ENCODE assay signal across 1 cellular context in the genomic region with DNA sequence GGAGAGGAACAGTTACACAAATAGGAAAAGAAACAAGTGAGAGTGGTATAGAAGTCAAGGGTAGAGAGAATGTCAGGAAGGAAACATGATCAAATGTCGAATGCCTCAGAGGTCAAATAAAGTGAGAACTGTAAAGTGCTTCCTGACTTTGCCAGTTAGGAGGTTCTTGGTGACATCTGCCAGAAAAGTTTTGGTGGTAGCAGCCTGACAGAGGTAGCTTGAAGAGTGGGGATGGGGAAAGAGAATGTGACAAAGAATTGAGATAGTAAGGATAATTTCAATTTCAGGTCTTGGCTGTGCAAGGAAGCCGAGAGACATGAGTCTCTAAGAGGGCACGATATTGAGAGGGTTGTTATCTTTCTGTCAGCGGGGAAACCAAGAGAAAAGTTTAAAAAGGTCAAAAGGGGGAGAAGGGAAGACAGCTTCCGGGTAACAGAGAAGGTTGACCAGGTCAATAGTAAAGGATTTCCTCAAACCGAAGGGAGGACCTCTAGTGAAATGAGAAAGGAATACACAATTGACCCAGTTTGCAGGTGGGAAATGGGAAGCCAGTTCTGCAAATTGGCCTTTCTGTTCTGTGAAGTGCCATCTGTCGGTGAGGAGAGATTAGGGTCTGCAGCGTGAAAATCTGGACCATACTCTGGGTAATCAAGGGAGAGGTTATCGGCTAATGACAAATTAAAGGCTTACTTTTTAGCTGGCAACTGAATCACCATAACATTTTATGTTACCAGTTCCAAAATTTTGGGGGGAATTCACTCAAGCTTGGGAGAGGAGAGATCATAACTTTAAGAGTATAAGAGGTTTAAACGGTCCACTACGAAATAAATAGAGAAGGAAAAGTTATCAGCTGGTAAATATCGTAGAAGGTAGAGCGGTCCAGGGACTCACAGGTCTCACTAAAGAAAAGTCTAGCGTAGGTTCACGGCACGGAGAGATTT.
TF ChIP-seq lines count a peak whose summit lies in the region.

No MANE protein-coding gene starts in this region.

TF ChIP-seq in HepG2, 621 proteins besides CTCF, POLR2A, EP300 and RAD21 (continued from another document and continues in another):
- TF ChIP-seq, protein P1, sequence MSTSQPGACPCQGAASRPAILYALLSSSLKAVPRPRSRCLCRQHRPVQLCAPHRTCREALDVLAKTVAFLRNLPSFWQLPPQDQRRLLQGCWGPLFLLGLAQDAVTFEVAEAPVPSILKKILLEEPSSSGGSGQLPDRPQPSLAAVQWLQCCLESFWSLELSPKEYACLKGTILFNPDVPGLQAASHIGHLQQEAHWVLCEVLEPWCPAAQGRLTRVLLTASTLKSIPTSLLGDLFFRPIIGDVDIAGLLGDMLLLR (CRISPR knock-in tag; IDR thresholded peaks at IDR 0.05), result no peak
- TF ChIP-seq SRSF4 (IDR thresholded peaks at IDR 0.05; ENCODE audit: low read depth, low read length, poor library complexity, severe bottlenecking), result no peak
- TF ChIP-seq ZNF143 (CRISPR knock-in tag; IDR thresholded peaks at IDR 0.05), result no peak
- TF ChIP-seq NCOR1 (IDR thresholded peaks at IDR 0.05; ENCODE audit: borderline replicate concordance, low read length), result no peak
- no peak for TF ChIP-seq ZC3H13 (CRISPR knock-in tag; IDR thresholded peaks at IDR 0.05)
- peak; percentile 58; the same call in 1 of the 2 replicates for TF ChIP-seq MIXL1 (CRISPR knock-in tag; IDR thresholded peaks at IDR 0.05)
- TF ChIP-seq, protein P2, sequence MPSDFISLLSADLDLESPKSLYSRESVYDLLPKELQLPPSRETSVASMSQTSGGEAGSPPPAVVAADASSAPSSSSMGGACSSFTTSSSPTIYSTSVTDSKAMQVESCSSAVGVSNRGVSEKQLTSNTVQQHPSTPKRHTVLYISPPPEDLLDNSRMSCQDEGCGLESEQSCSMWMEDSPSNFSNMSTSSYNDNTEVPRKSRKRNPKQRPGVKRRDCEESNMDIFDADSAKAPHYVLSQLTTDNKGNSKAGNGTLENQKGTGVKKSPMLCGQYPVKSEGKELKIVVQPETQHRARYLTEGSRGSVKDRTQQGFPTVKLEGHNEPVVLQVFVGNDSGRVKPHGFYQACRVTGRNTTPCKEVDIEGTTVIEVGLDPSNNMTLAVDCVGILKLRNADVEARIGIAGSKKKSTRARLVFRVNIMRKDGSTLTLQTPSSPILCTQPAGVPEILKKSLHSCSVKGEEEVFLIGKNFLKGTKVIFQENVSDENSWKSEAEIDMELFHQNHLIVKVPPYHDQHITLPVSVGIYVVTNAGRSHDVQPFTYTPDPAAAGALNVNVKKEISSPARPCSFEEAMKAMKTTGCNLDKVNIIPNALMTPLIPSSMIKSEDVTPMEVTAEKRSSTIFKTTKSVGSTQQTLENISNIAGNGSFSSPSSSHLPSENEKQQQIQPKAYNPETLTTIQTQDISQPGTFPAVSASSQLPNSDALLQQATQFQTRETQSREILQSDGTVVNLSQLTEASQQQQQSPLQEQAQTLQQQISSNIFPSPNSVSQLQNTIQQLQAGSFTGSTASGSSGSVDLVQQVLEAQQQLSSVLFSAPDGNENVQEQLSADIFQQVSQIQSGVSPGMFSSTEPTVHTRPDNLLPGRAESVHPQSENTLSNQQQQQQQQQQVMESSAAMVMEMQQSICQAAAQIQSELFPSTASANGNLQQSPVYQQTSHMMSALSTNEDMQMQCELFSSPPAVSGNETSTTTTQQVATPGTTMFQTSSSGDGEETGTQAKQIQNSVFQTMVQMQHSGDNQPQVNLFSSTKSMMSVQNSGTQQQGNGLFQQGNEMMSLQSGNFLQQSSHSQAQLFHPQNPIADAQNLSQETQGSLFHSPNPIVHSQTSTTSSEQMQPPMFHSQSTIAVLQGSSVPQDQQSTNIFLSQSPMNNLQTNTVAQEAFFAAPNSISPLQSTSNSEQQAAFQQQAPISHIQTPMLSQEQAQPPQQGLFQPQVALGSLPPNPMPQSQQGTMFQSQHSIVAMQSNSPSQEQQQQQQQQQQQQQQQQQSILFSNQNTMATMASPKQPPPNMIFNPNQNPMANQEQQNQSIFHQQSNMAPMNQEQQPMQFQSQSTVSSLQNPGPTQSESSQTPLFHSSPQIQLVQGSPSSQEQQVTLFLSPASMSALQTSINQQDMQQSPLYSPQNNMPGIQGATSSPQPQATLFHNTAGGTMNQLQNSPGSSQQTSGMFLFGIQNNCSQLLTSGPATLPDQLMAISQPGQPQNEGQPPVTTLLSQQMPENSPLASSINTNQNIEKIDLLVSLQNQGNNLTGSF (CRISPR knock-in tag; IDR thresholded peaks at IDR 0.05), result no peak
- TF ChIP-seq PAWR (CRISPR knock-in tag; IDR thresholded peaks at IDR 0.05; ENCODE audit: borderline replicate concordance), result no peak
- TF ChIP-seq, protein P3, sequence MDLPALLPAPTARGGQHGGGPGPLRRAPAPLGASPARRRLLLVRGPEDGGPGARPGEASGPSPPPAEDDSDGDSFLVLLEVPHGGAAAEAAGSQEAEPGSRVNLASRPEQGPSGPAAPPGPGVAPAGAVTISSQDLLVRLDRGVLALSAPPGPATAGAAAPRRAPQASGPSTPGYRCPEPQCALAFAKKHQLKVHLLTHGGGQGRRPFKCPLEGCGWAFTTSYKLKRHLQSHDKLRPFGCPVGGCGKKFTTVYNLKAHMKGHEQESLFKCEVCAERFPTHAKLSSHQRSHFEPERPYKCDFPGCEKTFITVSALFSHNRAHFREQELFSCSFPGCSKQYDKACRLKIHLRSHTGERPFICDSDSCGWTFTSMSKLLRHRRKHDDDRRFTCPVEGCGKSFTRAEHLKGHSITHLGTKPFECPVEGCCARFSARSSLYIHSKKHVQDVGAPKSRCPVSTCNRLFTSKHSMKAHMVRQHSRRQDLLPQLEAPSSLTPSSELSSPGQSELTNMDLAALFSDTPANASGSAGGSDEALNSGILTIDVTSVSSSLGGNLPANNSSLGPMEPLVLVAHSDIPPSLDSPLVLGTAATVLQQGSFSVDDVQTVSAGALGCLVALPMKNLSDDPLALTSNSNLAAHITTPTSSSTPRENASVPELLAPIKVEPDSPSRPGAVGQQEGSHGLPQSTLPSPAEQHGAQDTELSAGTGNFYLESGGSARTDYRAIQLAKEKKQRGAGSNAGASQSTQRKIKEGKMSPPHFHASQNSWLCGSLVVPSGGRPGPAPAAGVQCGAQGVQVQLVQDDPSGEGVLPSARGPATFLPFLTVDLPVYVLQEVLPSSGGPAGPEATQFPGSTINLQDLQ (CRISPR knock-in tag; IDR thresholded peaks at IDR 0.05), result no peak
- TF ChIP-seq, protein P4, sequence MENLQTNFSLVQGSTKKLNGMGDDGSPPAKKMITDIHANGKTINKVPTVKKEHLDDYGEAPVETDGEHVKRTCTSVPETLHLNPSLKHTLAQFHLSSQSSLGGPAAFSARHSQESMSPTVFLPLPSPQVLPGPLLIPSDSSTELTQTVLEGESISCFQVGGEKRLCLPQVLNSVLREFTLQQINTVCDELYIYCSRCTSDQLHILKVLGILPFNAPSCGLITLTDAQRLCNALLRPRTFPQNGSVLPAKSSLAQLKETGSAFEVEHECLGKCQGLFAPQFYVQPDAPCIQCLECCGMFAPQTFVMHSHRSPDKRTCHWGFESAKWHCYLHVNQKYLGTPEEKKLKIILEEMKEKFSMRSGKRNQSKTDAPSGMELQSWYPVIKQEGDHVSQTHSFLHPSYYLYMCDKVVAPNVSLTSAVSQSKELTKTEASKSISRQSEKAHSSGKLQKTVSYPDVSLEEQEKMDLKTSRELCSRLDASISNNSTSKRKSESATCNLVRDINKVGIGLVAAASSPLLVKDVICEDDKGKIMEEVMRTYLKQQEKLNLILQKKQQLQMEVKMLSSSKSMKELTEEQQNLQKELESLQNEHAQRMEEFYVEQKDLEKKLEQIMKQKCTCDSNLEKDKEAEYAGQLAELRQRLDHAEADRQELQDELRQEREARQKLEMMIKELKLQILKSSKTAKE (CRISPR knock-in tag; IDR thresholded peaks at IDR 0.05; ENCODE audit: borderline replicate concordance), result no peak
- TF ChIP-seq, protein P5, sequence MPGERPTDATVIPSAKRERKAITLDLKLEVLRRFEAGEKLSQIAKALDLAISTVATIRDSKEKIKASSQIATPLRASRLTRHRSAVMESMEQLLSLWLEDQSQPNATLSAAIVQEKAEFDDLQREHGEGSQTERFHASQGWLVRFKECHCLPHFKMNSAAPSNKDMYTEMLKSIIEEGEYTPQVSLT (CRISPR knock-in tag; IDR thresholded peaks at IDR 0.05; ENCODE audit: borderline replicate concordance, low read depth), result no peak
- TF ChIP-seq TCF7 (IDR thresholded peaks at IDR 0.05; ENCODE audit: low read depth), result no peak
- TF ChIP-seq PCBP2 (optimal IDR thresholded peaks at IDR 0.05; ENCODE audit: low read depth, low read length, poor library complexity, severe bottlenecking), result no peak
- TF ChIP-seq RXRA (CRISPR knock-in tag; IDR thresholded peaks at IDR 0.05), result no peak; the same call in 1 of the 2 replicates
- TF ChIP-seq ZNF124 (CRISPR knock-in tag; IDR thresholded peaks at IDR 0.05), result 0 out of 2 replicates have a peak, but pooled peaks have one; percentile 14
- no peak for TF ChIP-seq YEATS4 (CRISPR knock-in tag; IDR thresholded peaks at IDR 0.05; ENCODE audit: borderline replicate concordance)
- TF ChIP-seq SOX6 (IDR thresholded peaks at IDR 0.05), result no peak
- peak; percentile 39; the same call in 1 of the 2 replicates for TF ChIP-seq SOX6 (CRISPR knock-in tag; IDR thresholded peaks at IDR 0.05)
- TF ChIP-seq PAX8 (CRISPR knock-in tag; IDR thresholded peaks at IDR 0.05; ENCODE audit: borderline replicate concordance), result no peak
- peak; percentile 1; the same call in 1 of the 2 replicates for TF ChIP-seq ZNF878 (CRISPR knock-in tag; IDR thresholded peaks at IDR 0.05)
- TF ChIP-seq FOXC1 (CRISPR knock-in tag; IDR thresholded peaks at IDR 0.05; ENCODE audit: borderline replicate concordance), result no peak
- TF ChIP-seq CBX5 (CRISPR knock-in tag; IDR thresholded peaks at IDR 0.05; ENCODE audit: borderline replicate concordance), result no peak
- TF ChIP-seq, protein P6, sequence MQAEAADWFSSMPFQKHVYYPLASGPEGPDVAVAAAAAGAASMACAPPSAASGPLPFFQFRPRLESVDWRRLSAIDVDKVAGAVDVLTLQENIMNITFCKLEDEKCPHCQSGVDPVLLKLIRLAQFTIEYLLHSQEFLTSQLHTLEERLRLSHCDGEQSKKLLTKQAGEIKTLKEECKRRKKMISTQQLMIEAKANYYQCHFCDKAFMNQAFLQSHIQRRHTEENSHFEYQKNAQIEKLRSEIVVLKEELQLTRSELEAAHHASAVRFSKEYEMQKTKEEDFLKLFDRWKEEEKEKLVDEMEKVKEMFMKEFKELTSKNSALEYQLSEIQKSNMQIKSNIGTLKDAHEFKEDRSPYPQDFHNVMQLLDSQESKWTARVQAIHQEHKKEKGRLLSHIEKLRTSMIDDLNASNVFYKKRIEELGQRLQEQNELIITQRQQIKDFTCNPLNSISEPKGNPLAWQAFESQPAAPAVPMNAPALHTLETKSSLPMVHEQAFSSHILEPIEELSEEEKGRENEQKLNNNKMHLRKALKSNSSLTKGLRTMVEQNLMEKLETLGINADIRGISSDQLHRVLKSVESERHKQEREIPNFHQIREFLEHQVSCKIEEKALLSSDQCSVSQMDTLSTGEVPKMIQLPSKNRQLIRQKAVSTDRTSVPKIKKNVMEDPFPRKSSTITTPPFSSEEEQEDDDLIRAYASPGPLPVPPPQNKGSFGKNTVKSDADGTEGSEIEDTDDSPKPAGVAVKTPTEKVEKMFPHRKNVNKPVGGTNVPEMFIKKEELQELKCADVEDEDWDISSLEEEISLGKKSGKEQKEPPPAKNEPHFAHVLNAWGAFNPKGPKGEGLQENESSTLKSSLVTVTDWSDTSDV (CRISPR knock-in tag; IDR thresholded peaks at IDR 0.05), result no peak
- TF ChIP-seq SMAD9 (CRISPR knock-in tag; IDR thresholded peaks at IDR 0.05), result no peak
- no peak for TF ChIP-seq EZH2 (conservative IDR thresholded peaks at IDR 0.05; ENCODE audit: low read depth, low read length)
- TF ChIP-seq, protein P7, sequence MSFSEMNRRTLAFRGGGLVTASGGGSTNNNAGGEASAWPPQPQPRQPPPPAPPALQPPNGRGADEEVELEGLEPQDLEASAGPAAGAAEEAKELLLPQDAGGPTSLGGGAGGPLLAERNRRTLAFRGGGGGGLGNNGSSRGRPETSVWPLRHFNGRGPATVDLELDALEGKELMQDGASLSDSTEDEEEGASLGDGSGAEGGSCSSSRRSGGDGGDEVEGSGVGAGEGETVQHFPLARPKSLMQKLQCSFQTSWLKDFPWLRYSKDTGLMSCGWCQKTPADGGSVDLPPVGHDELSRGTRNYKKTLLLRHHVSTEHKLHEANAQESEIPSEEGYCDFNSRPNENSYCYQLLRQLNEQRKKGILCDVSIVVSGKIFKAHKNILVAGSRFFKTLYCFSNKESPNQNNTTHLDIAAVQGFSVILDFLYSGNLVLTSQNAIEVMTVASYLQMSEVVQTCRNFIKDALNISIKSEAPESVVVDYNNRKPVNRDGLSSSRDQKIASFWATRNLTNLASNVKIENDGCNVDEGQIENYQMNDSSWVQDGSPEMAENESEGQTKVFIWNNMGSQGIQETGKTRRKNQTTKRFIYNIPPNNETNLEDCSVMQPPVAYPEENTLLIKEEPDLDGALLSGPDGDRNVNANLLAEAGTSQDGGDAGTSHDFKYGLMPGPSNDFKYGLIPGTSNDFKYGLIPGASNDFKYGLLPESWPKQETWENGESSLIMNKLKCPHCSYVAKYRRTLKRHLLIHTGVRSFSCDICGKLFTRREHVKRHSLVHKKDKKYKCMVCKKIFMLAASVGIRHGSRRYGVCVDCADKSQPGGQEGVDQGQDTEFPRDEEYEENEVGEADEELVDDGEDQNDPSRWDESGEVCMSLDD (CRISPR knock-in tag; IDR thresholded peaks at IDR 0.05; ENCODE audit: borderline replicate concordance), result no peak
- no peak for TF ChIP-seq ZNF598 (CRISPR knock-in tag; IDR thresholded peaks at IDR 0.05; ENCODE audit: borderline replicate concordance)
- no peak for TF ChIP-seq ARHGAP35 (CRISPR knock-in tag; IDR thresholded peaks at IDR 0.05; ENCODE audit: borderline replicate concordance)
- no peak for TF ChIP-seq EHMT2 (IDR thresholded peaks at IDR 0.05; ENCODE audit: borderline replicate concordance, low read depth, low read length)
- no peak for TF ChIP-seq ZNF264 (CRISPR knock-in tag; IDR thresholded peaks at IDR 0.05)
- no peak for TF ChIP-seq ZNF234 (CRISPR knock-in tag; conservative IDR thresholded peaks at IDR 0.05)
- peak; percentile 38; the same call in 1 of the 2 replicates for TF ChIP-seq POLR2AphosphoS5 (IDR thresholded peaks at IDR 0.05; ENCODE audit: low read depth, low read length)
- TF ChIP-seq, protein P8, sequence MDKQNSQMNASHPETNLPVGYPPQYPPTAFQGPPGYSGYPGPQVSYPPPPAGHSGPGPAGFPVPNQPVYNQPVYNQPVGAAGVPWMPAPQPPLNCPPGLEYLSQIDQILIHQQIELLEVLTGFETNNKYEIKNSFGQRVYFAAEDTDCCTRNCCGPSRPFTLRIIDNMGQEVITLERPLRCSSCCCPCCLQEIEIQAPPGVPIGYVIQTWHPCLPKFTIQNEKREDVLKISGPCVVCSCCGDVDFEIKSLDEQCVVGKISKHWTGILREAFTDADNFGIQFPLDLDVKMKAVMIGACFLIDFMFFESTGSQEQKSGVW (CRISPR knock-in tag; IDR thresholded peaks at IDR 0.05; ENCODE audit: borderline replicate concordance), result 0 out of 2 replicates have a peak, but pooled peaks have one; percentile 44
- no peak for TF ChIP-seq JUND (CRISPR knock-in tag; IDR thresholded peaks at IDR 0.05)
- TF ChIP-seq ZNF136 (CRISPR knock-in tag; IDR thresholded peaks at IDR 0.05; ENCODE audit: low read depth), result no peak
- TF ChIP-seq MIER2 (CRISPR knock-in tag; IDR thresholded peaks at IDR 0.05), result no peak
- TF ChIP-seq ZNF670 (CRISPR knock-in tag; IDR thresholded peaks at IDR 0.05; ENCODE audit: borderline replicate concordance), result 0 out of 2 replicates have a peak, but pooled peaks have one; percentile 26
- TF ChIP-seq SPEN (CRISPR knock-in tag; IDR thresholded peaks at IDR 0.05; ENCODE audit: low read depth), result no peak
- TF ChIP-seq KLF16 (CRISPR knock-in tag; IDR thresholded peaks at IDR 0.05), result no peak
- 0 out of 2 replicates have a peak, but pooled peaks have one; percentile 47 for TF ChIP-seq ZNF607 (CRISPR knock-in tag; IDR thresholded peaks at IDR 0.05; ENCODE audit: borderline replicate concordance)
